ENCODE assay signal across 18 cellular contexts in genomic region chrX:1609311-1609710, GRCh38. TPM values are rescaled to one million over a fixed set of nuclear protein-coding genes. Genes with fewer than 3 reads are reported as not detected.
"Had no signal": no experiment of that assay in that cellular context is flagged by ENCODE, and none has a peak within 500 bp of the region (broad histone marks: within the 10 kb centered on the region; RNA-seq: fewer than 3 reads in every experiment).

No MANE protein-coding gene starts in this region.

- H3K27ac ChIP-seq: adrenal gland, coronary artery, heart left ventricle, parathyroid adenoma, thyroid gland had no signal

- H3K27me3 ChIP-seq: adrenal gland, heart left ventricle, thyroid gland had no signal

- H2AFZ ChIP-seq: parathyroid adenoma had no signal

- H3K36me3 ChIP-seq: adrenal gland, thyroid gland had no signal

- H3K4me1 Mint-ChIP-seq: neural crest cell had no signal

- H3K4me3 Mint-ChIP-seq: neural crest cell; T-helper 1 cell treated with Interleukin-12 subunit alpha and Interleukin-12 subunit beta and Interleukin-4 antibody, amounts not matched to agents 30 μg/mL and 1 μg/mL, for 36 hours had no signal

- ATAC-seq: left ventricle myocardium superior had no signal

- H3K27ac Mint-ChIP-seq: T-helper 1 cell treated with Interleukin-12 subunit alpha and Interleukin-12 subunit beta and Interleukin-4 antibody, amounts not matched to agents 30 μg/mL and 1 μg/mL, for 36 hours had no signal

- H3K4me3 ChIP-seq: adrenal gland, coronary artery, thyroid gland had no signal

- H3K9me3 Mint-ChIP-seq: neural crest cell; T-helper 1 cell treated with Interleukin-12 subunit alpha and Interleukin-12 subunit beta and Interleukin-4 antibody, amounts not matched to agents 30 μg/mL and 1 μg/mL, for 36 hours had no signal

- H3K9ac ChIP-seq: parathyroid adenoma had no signal

- FAIRE-seq: frontal cortex, islet of Langerhans had no signal

- H3K79me2 ChIP-seq: parathyroid adenoma had no signal

- H3K9me3 ChIP-seq: adrenal gland, heart left ventricle, thyroid gland had no signal

- H3K4me1 ChIP-seq: adrenal gland, heart left ventricle, parathyroid adenoma, thyroid gland had no signal

- DNase-seq: activated naive CD4-positive, alpha-beta T cell; activated T-cell treated with anti-CD3 and anti-CD28 coated beads, Interleukin-2, amount 50 U/mL, for 1 hour; adrenal gland; effector memory CD4-positive, alpha-beta T cell; left ventricle myocardium superior; mesendoderm; retina; stimulated activated CD4-positive, alpha-beta T cell treated with anti-CD3 and anti-CD28 coated beads, Interleukin-4, amount 100 ng/mL, for 1 hour; stimulated activated CD8-positive, alpha-beta memory T cell treated with anti-CD3 and anti-CD28 coated beads, Interleukin-4, amount 100 ng/mL, for 48 hours; thyroid gland had no signal

RNA-seq across cellular contexts. Expression of gene ASMT, which starts 5.5 kb away (rescaled TPM):
- total RNA-seq: fibroblast of lung, heart left ventricle, left ventricle myocardium superior, thyroid gland had no signal
- polyA plus RNA-seq: fibroblast of lung had no signal
